8 cellular contexts compared by ENCODE assay signal in the genomic region with DNA sequence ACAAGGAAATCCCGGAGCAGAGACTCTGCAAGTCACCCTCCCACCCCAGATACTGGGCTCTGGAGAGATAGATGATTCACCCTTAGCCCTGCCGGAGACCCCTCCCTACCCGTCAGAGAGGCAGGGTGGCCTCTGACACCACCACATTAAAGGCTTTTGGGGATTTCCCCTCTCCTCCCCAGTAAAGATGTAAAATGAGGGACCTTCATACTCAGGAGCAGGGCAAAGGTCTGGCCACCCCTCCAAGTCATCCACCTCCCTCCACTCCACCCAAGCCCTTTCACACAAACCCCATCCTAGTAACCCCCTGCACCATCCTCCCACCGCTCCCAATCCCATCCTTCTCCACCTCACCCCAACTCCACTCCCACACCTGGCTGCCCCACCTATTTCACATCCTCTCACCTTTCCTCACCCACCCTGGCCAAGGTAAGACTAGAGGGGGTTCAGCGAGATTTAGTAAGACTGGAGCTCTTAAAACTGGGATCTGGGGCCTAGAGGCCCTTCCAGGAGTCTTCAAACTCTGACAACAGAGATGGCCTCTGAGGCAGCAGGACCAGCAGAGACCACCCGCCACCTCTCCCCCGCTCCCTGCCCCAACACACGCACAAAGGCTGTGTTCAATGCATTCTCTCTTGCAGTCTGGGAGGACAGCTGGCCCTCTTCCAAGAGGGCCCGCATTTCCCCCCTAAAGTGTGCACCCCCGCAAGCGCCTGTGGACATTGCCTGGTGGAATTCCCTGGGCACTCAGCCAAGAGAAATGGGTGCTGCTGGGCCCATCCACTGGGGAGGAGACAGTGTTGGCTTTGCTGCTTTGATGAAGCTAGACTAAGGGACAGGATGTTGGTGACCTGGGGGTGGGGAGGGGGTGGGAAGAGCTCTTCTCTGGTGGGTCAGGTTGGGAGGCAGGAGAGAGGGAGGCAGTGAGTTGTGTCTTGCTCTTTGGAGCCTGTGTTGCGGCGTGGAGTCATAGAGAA. TPM values are rescaled to one million over a fixed set of nuclear protein-coding genes. Genes with fewer than 3 reads are reported as not detected.
DNase-seq lines count a peak whose midpoint lies in the region; ATAC-seq and TF ChIP-seq lines count a peak whose summit lies in the region.

No MANE protein-coding gene starts in this region.

- H3K27me3 Mint-ChIP-seq in activated naive CD8-positive, alpha-beta T cell: no peaks in the 10 kb centered on the region

- DNase-seq in PC-9 (no peak), mucosa of descending colon (no peak)
- DNase-seq in stimulated activated naive CD8-positive, alpha-beta T cell treated with anti-CD3 and anti-CD28 coated beads, Interleukin-15, Interleukin-2, amounts not matched to agents 100 U/mL and 50 U/mL, for 24 hours: peak; percentile 67

- no peaks in the 10 kb centered on the region for H3K36me3 ChIP-seq in PC-9 (ENCODE audit: low read depth)
- peaks cover 0 to 2% of the 10 kb centered on the region in 2 donors for H3K36me3 ChIP-seq in mucosa of rectum (ENCODE audit: control insufficient read depth in 2 of 2, insufficient read depth in 2 of 2, low read length in 2 of 2)
- H3K36me3 ChIP-seq in mucosa of descending colon (ENCODE audit: low read depth): no peaks in the 10 kb centered on the region

- H4K20me1 ChIP-seq in PC-9 (ENCODE audit: insufficient read depth): no peaks in the 10 kb centered on the region

- POLR2A ChIA-PET in PC-9 (lab: Charles Lee; ENCODE audit: unreplicated experiment): no interaction called here

- no peak for TF ChIP-seq CTCF in C4-2B (conservative IDR thresholded peaks at IDR 0.05)
- no peak for TF ChIP-seq CTCF in PC-9 (conservative IDR thresholded peaks at IDR 0.05)
- TF ChIP-seq CTCF in mucosa of descending colon (IDR thresholded peaks at IDR 0.05): no peak

- peaks cover 3% of the 10 kb centered on the region for H3K9me3 Mint-ChIP-seq in activated naive CD8-positive, alpha-beta T cell (ENCODE audit: low read depth)

- H2AFZ ChIP-seq in PC-9: no peak overlapping the region

- H3K79me2 ChIP-seq in PC-9 (ENCODE audit: low read depth): no peaks in the 10 kb centered on the region

- H3K4me1 Mint-ChIP-seq in activated naive CD8-positive, alpha-beta T cell (ENCODE audit: low read depth): peaks cover 18% of the 10 kb centered on the region

- H3K9ac ChIP-seq in mucosa of rectum (ENCODE audit: low read depth in 1 of 2, low read length in 2 of 2): no peak overlapping the region

- H3K27me3 ChIP-seq in PC-9 (ENCODE audit: insufficient read depth, low read depth) (no peaks in the 10 kb centered on the region), mucosa of rectum (ENCODE audit: control insufficient read depth in 2 of 2, insufficient read depth in 2 of 2, low read length in 2 of 2) (no peaks in the 10 kb centered on the region)

- peak overlapping the region; percentile 96 for H3K4me3 Mint-ChIP-seq in activated naive CD8-positive, alpha-beta T cell

- H3K9me2 ChIP-seq in PC-9 (ENCODE audit: insufficient read depth): no peaks in the 10 kb centered on the region

- peaks cover 34% of the 10 kb centered on the region for H3F3A ChIP-seq in PC-9 (ENCODE audit: insufficient read depth, low read depth)

- CTCF ChIA-PET in PC-9 (lab: Charles Lee): interaction anchor here (0.5 kb wide), 1 partner anchor 357 kb away, joined by 5 read pairs; no protein-coding TSS in a partner anchor

- peak overlapping the region; percentile 86 for H3K27ac Mint-ChIP-seq in activated naive CD8-positive, alpha-beta T cell

- intact Hi-C loops in PC-9 (cut with micrococcal nuclease; ENCODE audit: unreplicated experiment) (loop anchor here (5.0 kb wide), 1 partner anchor 207 kb away; the partner anchor contains the start of gene LITAFD), mucosa of descending colon (cut with DNase I, micrococcal nuclease) (loop anchor here in 1 of 2 donors (10.0 kb wide), 1 partner anchor 109 kb away; no protein-coding TSS in a partner anchor)

- peak; percentile 88 for ATAC-seq in stimulated activated naive CD8-positive, alpha-beta T cell treated with anti-CD3 and anti-CD28 coated beads, Interleukin-15, Interleukin-2, amounts not matched to agents 100 U/mL and 50 U/mL, for 24 hours
- ATAC-seq in esophagus mucosa (no peak), GM19328 (IDR thresholded peaks at IDR 0.05; ENCODE audit: unreplicated experiment) (no peak), mucosa of descending colon (no peak)

- H3K4me2 ChIP-seq in PC-9: peak overlapping the region; percentile 86

- peaks cover 12% of the 10 kb centered on the region for H3K36me3 Mint-ChIP-seq in activated naive CD8-positive, alpha-beta T cell

- H3K4me3 ChIP-seq in PC-9 (peak overlapping the region; percentile 68; the same call in 1 of the 2 replicates), mucosa of rectum (ENCODE audit: low read length in 2 of 2) (peak overlapping the region; percentile 80 to 81), mucosa of descending colon (no peak overlapping the region)

- H3K27ac ChIP-seq in C4-2B (peak overlapping the region; percentile 41; the same call in 1 of the 2 replicates), PC-9 (no peak overlapping the region), mucosa of rectum (ENCODE audit: low read depth in 2 of 2, low read length in 2 of 2) (no peak overlapping the region)

- peaks cover 56% of the 10 kb centered on the region for H3K4me1 ChIP-seq in PC-9 (replicated peaks; ENCODE audit: insufficient read depth)
- peaks cover 6 to 9% of the 10 kb centered on the region in 2 donors for H3K4me1 ChIP-seq in mucosa of rectum (ENCODE audit: control insufficient read depth in 2 of 2, insufficient read depth in 2 of 2, low read length in 2 of 2)
- peaks cover 6% of the 10 kb centered on the region for H3K4me1 ChIP-seq in mucosa of descending colon (ENCODE audit: low read depth)

- H3K9me3 ChIP-seq in PC-9 (ENCODE audit: insufficient read depth, low read depth): no peaks in the 10 kb centered on the region
- H3K9me3 ChIP-seq in mucosa of rectum (ENCODE audit: control insufficient read depth in 2 of 2, low read length in 2 of 2): no peaks in the 10 kb centered on the region
- H3K9me3 ChIP-seq in mucosa of descending colon: no peaks in the 10 kb centered on the region

- BruUV-seq in PC-9 (replicated peaks; lab: Mats Ljungman, UMichigan): no TSS peak

RNA-seq across cellular contexts. Expression of gene ABAT, which starts 1.1 kb away (rescaled TPM):
- 8.6 and 12.9 TPM in 2 replicates for total RNA-seq in PC-9 (2021)
- 4.2 TPM for total RNA-seq in esophagus mucosa
- 10 to 100 TPM; 12.1 to 25.5 (median 16.5) TPM for total RNA-seq in mucosa of descending colon

RNA-seq across cellular contexts. Expression of gene METTL22, which starts 54.0 kb away (rescaled TPM):
- total RNA-seq in PC-9 (2021): 62.2 and 79.2 TPM in 2 replicates
- 15.9 TPM for total RNA-seq in esophagus mucosa
- 10 to 100 TPM; 24.1 to 41.0 (median 30.8) TPM for total RNA-seq in mucosa of descending colon
